11 cellular contexts compared by ENCODE assay signal in the genomic region with DNA sequence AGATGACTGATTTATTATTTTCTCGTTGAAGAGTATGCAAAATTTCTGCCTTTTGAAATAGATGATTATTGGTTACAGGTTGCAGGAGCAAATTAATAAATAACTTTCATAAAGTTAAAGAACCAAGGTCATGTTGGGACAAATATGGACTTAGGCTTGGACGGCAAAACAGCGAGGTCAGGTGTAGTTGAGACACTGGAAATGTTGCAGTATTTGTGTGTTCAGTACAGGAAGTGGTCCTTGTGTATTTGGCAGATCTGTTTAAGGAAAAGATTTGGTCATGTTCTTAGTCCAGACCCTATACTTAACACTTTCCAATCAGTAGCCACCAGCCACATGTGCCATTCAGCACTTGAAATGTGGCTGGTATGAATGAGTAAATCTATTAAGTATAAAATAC.
"Had no signal": no experiment of that assay in that cellular context is flagged by ENCODE, and none has a peak within 500 bp of the region (broad histone marks: within the 10 kb centered on the region; RNA-seq: fewer than 3 reads in every experiment).

No MANE protein-coding gene starts in this region.

- H3K4me2 ChIP-seq: GM23338 had no signal

- H3K27ac ChIP-seq: GM23248 had no signal

- H3K4me3 ChIP-seq: GM23248, GM23338, HAP-1 had no signal

- H3K9ac ChIP-seq: GM23248 had no signal

- H3K4me1 ChIP-seq: HAP-1 had no signal

- ATAC-seq: GM23338, HCT116 had no signal

- H3K9me3 ChIP-seq: HAP-1 had no signal

- DNase-seq: GM23248, GOT3, H7, H9, HCEC 1CT, HFFc6 had no signal

- FAIRE-seq: H1, H54 had no signal

- H3K36me3 ChIP-seq: HAP-1 had no signal

- H2AFZ ChIP-seq: GM23248, GM23338 had no signal
